6 cellular contexts compared by ENCODE assay signal in the genomic region with DNA sequence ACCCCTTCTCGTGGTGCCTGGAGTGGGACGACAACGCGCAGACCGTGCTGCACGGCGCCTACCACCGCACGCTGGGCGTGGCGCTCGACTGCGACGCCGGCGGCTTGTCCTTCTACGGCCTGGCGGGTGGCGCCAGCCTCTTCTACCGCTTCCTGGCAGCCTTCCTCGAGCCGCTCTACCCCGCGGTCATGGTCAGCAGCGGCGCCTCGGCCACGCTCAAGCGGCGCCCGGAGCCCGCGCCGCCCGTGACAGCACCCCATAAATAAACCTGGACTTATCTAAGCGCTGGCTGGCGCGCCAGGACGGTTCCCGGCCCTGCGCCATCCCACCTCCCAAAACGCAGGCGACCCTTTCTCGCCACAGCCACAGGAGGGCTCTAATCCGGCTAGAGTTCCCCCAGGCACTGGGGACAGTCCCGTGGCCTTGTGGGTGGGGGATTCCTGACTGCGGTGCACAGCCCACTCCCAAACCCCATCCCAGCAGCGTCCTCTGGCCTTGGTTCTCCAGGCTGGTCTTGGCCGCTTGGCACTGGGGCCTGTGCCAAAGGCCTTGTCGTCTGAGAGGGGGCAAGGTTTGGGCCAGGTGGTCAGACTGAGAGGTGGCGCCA. TPM values are rescaled to one million over a fixed set of nuclear protein-coding genes. Genes with fewer than 3 reads are reported as not detected.
DNase-seq lines count a peak whose midpoint lies in the region; ATAC-seq and TF ChIP-seq lines count a peak whose summit lies in the region.

No MANE protein-coding gene starts in this region.

- ATAC-seq in HG03378 (IDR thresholded peaks at IDR 0.05; ENCODE audit: unreplicated experiment) = no peak

- H3K27me3 ChIP-seq in Peyer's patch = no peaks in the 10 kb centered on the region
- H3K27me3 ChIP-seq in duodenal mucosa (ENCODE audit: control insufficient read depth in 1 of 2, insufficient read depth in 2 of 2, low read length in 2 of 2) = no peaks in the 10 kb centered on the region

- H3K4me3 ChIP-seq in Peyer's patch = peak overlapping the region; percentile 26 to 55 (median 50)
- H3K4me3 ChIP-seq in duodenal mucosa (ENCODE audit: low read depth in 1 of 2, low read length in 2 of 2) = peak overlapping the region; percentile 58 to 67

- peak overlapping the region; percentile 67 to 83 (median 75) for H3K27ac ChIP-seq in Peyer's patch
- H3K27ac ChIP-seq in duodenal mucosa (ENCODE audit: low read depth, low read length) = peak overlapping the region; percentile 70

- peaks cover 0 to 36% (median 26%) of the 10 kb centered on the region in 4 donors for H3K4me1 ChIP-seq in Peyer's patch
- peaks cover 25 to 35% of the 10 kb centered on the region in 2 donors for H3K4me1 ChIP-seq in duodenal mucosa (ENCODE audit: control insufficient read depth in 1 of 2, insufficient read depth in 2 of 2, low read length in 2 of 2)

- TF ChIP-seq POLR2A in GM15510 (IDR thresholded peaks at IDR 0.05; ENCODE audit: borderline replicate concordance, extremely low read depth, insufficient read length) (peak; percentile 57), Peyer's patch (IDR thresholded peaks at IDR 0.05) (no peak)

- DNase-seq in Peyer's patch (peak; percentile 54 to 84 (median 81)), putamen (ENCODE audit: low spot score) (peak; percentile 39), NCI-H2227 treated with DMSO at 0.1 percent for 48 hours (lab: John Stamatoyannopoulos, UW) (no peak)

- peak in 2 of 6 experiments; percentile 2 to 4 for TF ChIP-seq CTCF in Peyer's patch (IDR thresholded peaks at IDR 0.05)

- H3K36me3 ChIP-seq in Peyer's patch (no peaks in the 10 kb centered on the region), duodenal mucosa (ENCODE audit: control insufficient read depth in 1 of 2, insufficient read depth in 2 of 2, low read length in 2 of 2) (no peaks in the 10 kb centered on the region)

- H3K9ac ChIP-seq in duodenal mucosa (ENCODE audit: low read depth in 1 of 2, low read length in 2 of 2) = peak overlapping the region; percentile 63 to 76

- H3K9me3 ChIP-seq in Peyer's patch (no peaks in the 10 kb centered on the region), duodenal mucosa (ENCODE audit: control insufficient read depth in 1 of 2, low read length in 2 of 2) (no peaks in the 10 kb centered on the region)

RNA-seq across cellular contexts. Expression of a gene that starts 10.2 kb away (rescaled TPM):
- total RNA-seq in Peyer's patch = 100 to 1,000 TPM in 3 of 4 donors, 10 to 100 TPM in 1; 47.9 to 211 (median 147) TPM

RNA-seq across cellular contexts. Expression of a gene that starts 30.6 kb away (rescaled TPM):
- total RNA-seq in Peyer's patch = 10 to 100 TPM; 14.9 to 23.5 (median 20.4) TPM

RNA-seq across cellular contexts. Expression of a gene that starts 30.8 kb away (rescaled TPM):
- total RNA-seq in Peyer's patch = 100 to 1,000 TPM; 202 to 302 (median 247) TPM

RNA-seq across cellular contexts. Expression of a gene that starts 32.2 kb away (rescaled TPM):
- 10 to 100 TPM in 3 of 4 donors, 1 to 10 TPM in 1; 4.1 to 27.0 (median 24.1) TPM for total RNA-seq in Peyer's patch

RNA-seq across cellular contexts. Expression of a gene that starts 53.9 kb away (rescaled TPM):
- total RNA-seq in Peyer's patch = 100 to 1,000 TPM; 151 to 176 (median 156) TPM
